15 cellular contexts compared by ENCODE assay signal in genomic region chr12:93375906-93376305, GRCh38. TPM values are rescaled to one million over a fixed set of nuclear protein-coding genes. Genes with fewer than 3 reads are reported as not detected.
DNase-seq lines count a peak whose midpoint lies in the region; ATAC-seq and TF ChIP-seq lines count a peak whose summit lies in the region.
"Had no signal": no experiment of that assay in that cellular context is flagged by ENCODE, and none has a peak within 500 bp of the region (broad histone marks: within the 10 kb centered on the region; RNA-seq: fewer than 3 reads in every experiment).

No MANE protein-coding gene starts in this region.

- TF ChIP-seq POLR2A in esophagus squamous epithelium (IDR thresholded peaks at IDR 0.05) (no peak), ovary (IDR thresholded peaks at IDR 0.05) (no peak)

- peak overlapping the region; percentile 35 for H3K4me3 Mint-ChIP-seq in natural killer cell
- H3K4me3 Mint-ChIP-seq in natural killer cell treated with Interleukin-12 subunit alpha and Interleukin-12 subunit beta and Interleukin-15 and Interleukin-18, amount 100 ng/mL, for 72 hours: no peak overlapping the region
- peak overlapping the region; percentile 87 for H3K4me3 Mint-ChIP-seq in neural progenitor cell

- H3K36me3 Mint-ChIP-seq in natural killer cell: no peaks in the 10 kb centered on the region
- H3K36me3 Mint-ChIP-seq in natural killer cell treated with Interleukin-12 subunit alpha and Interleukin-12 subunit beta and Interleukin-15 and Interleukin-18, amount 100 ng/mL, for 72 hours: no peaks in the 10 kb centered on the region
- no peaks in the 10 kb centered on the region for H3K36me3 Mint-ChIP-seq in neural progenitor cell
- H3K36me3 Mint-ChIP-seq: immature natural killer cell had no signal

- ATAC-seq in natural killer cell (no peak), GM21447 (IDR thresholded peaks at IDR 0.05; ENCODE audit: unreplicated experiment) (no peak)
- no peak for ATAC-seq in natural killer cell treated with Interleukin-12 subunit alpha and Interleukin-12 subunit beta and Interleukin-15 and Interleukin-18, amount 100 ng/mL, for 72 hours

- H3K4me1 ChIP-seq in esophagus squamous epithelium (peaks cover 17 to 37% (median 22%) of the 10 kb centered on the region in 3 donors), neural progenitor cell (peaks cover 44% of the 10 kb centered on the region), ovary (ENCODE audit: insufficient read depth) (peaks cover 6% of the 10 kb centered on the region)

- DNase-seq in natural killer cell (no peak), esophagus squamous epithelium (lab: John Stamatoyannopoulos, UW) (no peak), neural progenitor cell (ENCODE audit: low spot score) (no peak), ovary (no peak), NCI-H226 (no peak), cerebellum (ENCODE audit: low spot score) (no peak)
- no peak for DNase-seq in natural killer cell treated with Interleukin-12 subunit alpha and Interleukin-12 subunit beta and Interleukin-15 and Interleukin-18, amount 100 ng/mL, for 72 hours (ENCODE audit: low spot score)
- DNase-seq: activated CD4-positive, alpha-beta T cell treated with anti-CD3 and anti-CD28 coated beads for 48 hours; DMS153; immature natural killer cell; MM.1S; NCI-H2171 treated with DMSO at 0.1 percent for 48 hours; stimulated activated CD8-positive, alpha-beta memory T cell treated with anti-CD3 and anti-CD28 coated beads, Interleukin-4, amount 100 ng/mL, for 48 hours had no signal

- no peaks in the 10 kb centered on the region for H3K36me3 ChIP-seq in esophagus squamous epithelium
- H3K36me3 ChIP-seq in neural progenitor cell: no peaks in the 10 kb centered on the region
- H3K36me3 ChIP-seq in ovary: no peaks in the 10 kb centered on the region

- H3K4me2 ChIP-seq in neural progenitor cell: peak overlapping the region; percentile 79

- H3K27ac ChIP-seq in esophagus squamous epithelium (peak overlapping the region in 3 of 4 donors; percentile 93 to 97 (median 97)), neural progenitor cell (peak overlapping the region; percentile 54), ovary (peak overlapping the region in 1 of 2 donors; percentile 89)

- peak overlapping the region; percentile 75 for H2AFZ ChIP-seq in neural progenitor cell (replicated peaks)

- H3K4me3 ChIP-seq in esophagus squamous epithelium (peak overlapping the region in 1 of 4 donors; percentile 93), neural progenitor cell (peak overlapping the region; percentile 63), ovary (no peak overlapping the region)

- TF ChIP-seq EP300 in ovary (IDR thresholded peaks at IDR 0.05): no peak

- H3K27me3 ChIP-seq in esophagus squamous epithelium (no peaks in the 10 kb centered on the region), neural progenitor cell (no peaks in the 10 kb centered on the region), ovary (no peaks in the 10 kb centered on the region)

- H3K9me3 Mint-ChIP-seq in natural killer cell (no peaks in the 10 kb centered on the region), neural progenitor cell (peaks cover 2% of the 10 kb centered on the region)
- no peaks in the 10 kb centered on the region for H3K9me3 Mint-ChIP-seq in natural killer cell treated with Interleukin-12 subunit alpha and Interleukin-12 subunit beta and Interleukin-15 and Interleukin-18, amount 100 ng/mL, for 72 hours
- H3K9me3 Mint-ChIP-seq: activated T-helper 2 cell treated with anti-CD3 and anti-CD28 coated beads, Interferon-gamma antibody, Interleukin-2, Interleukin-4, amounts not matched to agents 10 μg/mL and 5 μg/mL and 100 μg/mL, durations not matched to agents 14 hours and 24 hours and 36 hours; immature natural killer cell had no signal

- intact Hi-C loops in natural killer cell (cut with micrococcal nuclease): loop anchor here (5.0 kb wide), 2 partner anchors 66 to 449 kb away; partner anchors contain the start of genes EEA1 and UBE2N
- intact Hi-C loops in esophagus squamous epithelium (cut with DNase I): no loop called here
- intact Hi-C loops in ovary (cut with DNase I): loop anchor here in 1 of 4 donors (5.0 kb wide), 1 partner anchor 374 kb away; no protein-coding TSS in a partner anchor

- peaks cover 22% of the 10 kb centered on the region for H4K20me1 ChIP-seq in neural progenitor cell (ENCODE audit: low read depth)

- H3K27ac Mint-ChIP-seq in natural killer cell (no peak overlapping the region), neural progenitor cell (peak overlapping the region; percentile 31)
- no peak overlapping the region for H3K27ac Mint-ChIP-seq in natural killer cell treated with Interleukin-12 subunit alpha and Interleukin-12 subunit beta and Interleukin-15 and Interleukin-18, amount 100 ng/mL, for 72 hours
- H3K27ac Mint-ChIP-seq: activated T-helper 2 cell treated with anti-CD3 and anti-CD28 coated beads, Interferon-gamma antibody, Interleukin-2, Interleukin-4, amounts not matched to agents 10 μg/mL and 5 μg/mL and 100 μg/mL, durations not matched to agents 14 hours and 24 hours and 36 hours; immature natural killer cell had no signal

- H3K9ac ChIP-seq in neural progenitor cell: no peak overlapping the region

- H3K79me2 ChIP-seq in neural progenitor cell (ENCODE audit: low read depth): peaks cover 27% of the 10 kb centered on the region

- TF ChIP-seq CTCF in natural killer cell (IDR thresholded peaks at IDR 0.05): no peak
- no peak for TF ChIP-seq CTCF in esophagus squamous epithelium (IDR thresholded peaks at IDR 0.05)
- no peak for TF ChIP-seq CTCF in neural progenitor cell (IDR thresholded peaks at IDR 0.05)
- TF ChIP-seq CTCF in ovary (IDR thresholded peaks at IDR 0.05): no peak

- H3K27me3 Mint-ChIP-seq in natural killer cell (ENCODE audit: low read depth in 2 of 2) (peaks cover 0 to 6% of the 10 kb centered on the region in 2 donors), neural progenitor cell (ENCODE audit: insufficient read depth, low read depth) (peaks cover 2% of the 10 kb centered on the region)
- H3K27me3 Mint-ChIP-seq in natural killer cell treated with Interleukin-12 subunit alpha and Interleukin-12 subunit beta and Interleukin-15 and Interleukin-18, amount 100 ng/mL, for 72 hours: peaks cover 0 to 9% of the 10 kb centered on the region in 2 donors

- H3K4me1 Mint-ChIP-seq in natural killer cell: peaks cover 24 to 30% of the 10 kb centered on the region in 2 donors
- H3K4me1 Mint-ChIP-seq in natural killer cell treated with Interleukin-12 subunit alpha and Interleukin-12 subunit beta and Interleukin-15 and Interleukin-18, amount 100 ng/mL, for 72 hours (ENCODE audit: low read depth in 2 of 2): peaks cover 29 to 31% of the 10 kb centered on the region in 2 donors
- H3K4me1 Mint-ChIP-seq in neural progenitor cell: peaks cover 42% of the 10 kb centered on the region

- peaks cover 26% of the 10 kb centered on the region for H3F3A ChIP-seq in neural progenitor cell (ENCODE audit: low read depth)

- H3K9me3 ChIP-seq in esophagus squamous epithelium (no peaks in the 10 kb centered on the region), neural progenitor cell (ENCODE audit: low read depth) (no peaks in the 10 kb centered on the region), ovary (no peaks in the 10 kb centered on the region)

- 92 to 98% methylated on average over 6 of the region's 6 CpGs for WGBS in esophagus squamous epithelium, 2 donors
- WGBS in ovary, 3 donors: 91 to 96% (median 92%) methylated on average over 6 of the region's 6 CpGs

RNA-seq across cellular contexts. Expression of gene NUDT4, which starts 1.8 kb away (rescaled TPM):
- total RNA-seq in natural killer cell: 10 to 100 TPM; 51.6 to 61.5 (median 52.2) TPM
- total RNA-seq in natural killer cell treated with Interleukin-12 subunit alpha and Interleukin-12 subunit beta and Interleukin-15 and Interleukin-18, amount 100 ng/mL, for 72 hours: 10 to 100 TPM; 30.3 to 32.8 TPM
- 10 to 100 TPM; 16.0 to 33.8 (median 25.7) TPM for total RNA-seq in esophagus squamous epithelium
- 56.3 and 89.8 TPM in 2 replicates for total RNA-seq in neural progenitor cell (ENCODE audit: low replicate concordance)
- 100 to 1,000 TPM; 129 to 185 (median 149) TPM for total RNA-seq in ovary
- polyA plus RNA-seq in ovary: 100 to 1,000 TPM; 102 to 124 TPM
- total RNA-seq in cerebellum: 74.8 TPM
